Comparison of ENCODE assay signal across 14 cellular contexts in the genomic region with DNA sequence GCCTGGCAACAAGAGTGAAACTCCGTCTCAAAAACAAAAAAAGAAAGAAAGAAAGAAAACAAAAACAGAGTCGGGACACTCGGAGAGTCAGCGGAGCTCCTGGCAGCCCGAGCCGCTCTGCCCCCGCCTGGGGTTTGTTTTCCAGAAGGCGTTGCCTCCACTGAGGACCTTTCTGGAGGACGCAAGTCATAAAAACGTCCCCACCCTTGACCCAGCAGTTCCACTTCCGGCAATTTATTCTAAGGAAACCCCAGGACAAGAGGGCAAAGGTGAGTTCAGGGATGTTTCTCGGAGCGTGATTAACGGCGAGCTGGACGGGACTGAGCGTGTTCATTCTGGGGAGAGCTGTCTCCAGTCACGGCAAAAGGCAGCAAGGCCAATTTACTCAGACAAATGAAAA. TPM values are rescaled to one million over a fixed set of nuclear protein-coding genes. Genes with fewer than 3 reads are reported as not detected.
A peak's percentile ranks its signal among the peaks of the same experiment; 100 is the strongest.
DNase-seq lines count a peak whose midpoint lies in the region; ATAC-seq, FAIRE-seq and TF ChIP-seq lines count a peak whose summit lies in the region.
"Had no signal": no experiment of that assay in that cellular context is flagged by ENCODE, and none has a peak within 500 bp of the region (broad histone marks: within the 10 kb centered on the region; RNA-seq: fewer than 3 reads in every experiment).

No MANE protein-coding gene starts in this region.

- H3K36me3 ChIP-seq in GM23248 (ENCODE audit: low read depth), result no peaks in the 10 kb centered on the region
- no peaks in the 10 kb centered on the region for H3K36me3 ChIP-seq in right lobe of liver
- H3K36me3 ChIP-seq in small intestine (ENCODE audit: control insufficient read depth in 2 of 2, insufficient read depth in 2 of 2, low read length in 2 of 2), result no peaks in the 10 kb centered on the region
- no peaks in the 10 kb centered on the region for H3K36me3 ChIP-seq in Karpas-422 (ENCODE audit: insufficient read depth, low read length)

- H3F3A ChIP-seq in GM23248 (ENCODE audit: insufficient read depth), result no peaks in the 10 kb centered on the region

- 45 to 56% methylated on average over 18 of the region's 18 CpGs for WGBS in GM23248 (ENCODE audit: low coverage in 1 of 2, low lambda C conversion rate in 2 of 2, missing lambda C conversion rate in 2 of 2), 2 experiments
- 51% methylated on average over 14 of the region's 18 CpGs for WGBS in right lobe of liver (ENCODE audit: insufficient coverage, low coverage, low lambda C conversion rate, missing lambda C conversion rate)
- WGBS in small intestine, 3 donors, result 11 to 37% (median 31%) methylated on average over 18 of the region's 18 CpGs

- H2AFZ ChIP-seq in GM23248 (peak overlapping the region; percentile 50; the same call in 1 of the 2 replicates), Karpas-422 (ENCODE audit: low read length) (no peak overlapping the region)

- TF ChIP-seq CTCF in right lobe of liver (IDR thresholded peaks at IDR 0.05), result no peak

- H3K4me2 ChIP-seq in GM23248 (ENCODE audit: unreplicated experiment) (no peak overlapping the region), Karpas-422 (ENCODE audit: low read depth, low read length, poor library complexity, severe bottlenecking) (no peak overlapping the region)

- intact Hi-C loops in right lobe of liver (cut with DNase I), result no loop called here

- no peak overlapping the region for H3K27ac ChIP-seq in GM23248
- H3K27ac ChIP-seq in right lobe of liver, result peak overlapping the region; percentile 24 to 47 (median 36)
- peak overlapping the region; percentile 51 to 56 for H3K27ac ChIP-seq in small intestine (ENCODE audit: low read depth in 1 of 2, low read length in 1 of 2)
- no peak overlapping the region for H3K27ac ChIP-seq in Karpas-422 (ENCODE audit: low read length)

- H3K27me3 ChIP-seq in GM23248 (replicated peaks; ENCODE audit: insufficient read depth), result no peaks in the 10 kb centered on the region
- no peaks in the 10 kb centered on the region for H3K27me3 ChIP-seq in right lobe of liver
- no peaks in the 10 kb centered on the region for H3K27me3 ChIP-seq in small intestine (ENCODE audit: control insufficient read depth in 2 of 2, insufficient read depth in 2 of 2, low read length in 2 of 2)
- no peaks in the 10 kb centered on the region for H3K27me3 ChIP-seq in Karpas-422 (ENCODE audit: low read length)

- FAIRE-seq in endometrium (lab: Jason Lieb, UNC) (peak; percentile 94), small intestine (lab: Jason Lieb, UNC) (no peak)
- FAIRE-seq: G401.6, urothelium cell line had no signal

- in situ Hi-C loops in GM23248 (cut with MboI), result no loop called here

- no peak for TF ChIP-seq POLR2A in right lobe of liver (IDR thresholded peaks at IDR 0.05)

- no peaks in the 10 kb centered on the region for H3K9me2 ChIP-seq in GM23248 (ENCODE audit: insufficient read depth)
- no peaks in the 10 kb centered on the region for H3K9me2 ChIP-seq in Karpas-422 (replicated peaks; ENCODE audit: insufficient read depth, low read length)

- no peaks in the 10 kb centered on the region for H3K79me2 ChIP-seq in GM23248 (ENCODE audit: insufficient read depth)
- H3K79me2 ChIP-seq in Karpas-422 (ENCODE audit: low read length), result no peaks in the 10 kb centered on the region

- H3K9me3 ChIP-seq in GM23248 (ENCODE audit: low read depth) (no peaks in the 10 kb centered on the region), right lobe of liver (no peaks in the 10 kb centered on the region), small intestine (ENCODE audit: control insufficient read depth, low read depth) (no peaks in the 10 kb centered on the region), Karpas-422 (ENCODE audit: low read length) (no peaks in the 10 kb centered on the region)

- H3K4me3 ChIP-seq in GM23248, result no peak overlapping the region
- no peak overlapping the region for H3K4me3 ChIP-seq in right lobe of liver
- H3K4me3 ChIP-seq in small intestine (ENCODE audit: low read depth in 1 of 2, low read length in 2 of 2), result peak overlapping the region in 1 of 2 donors; percentile 17
- no peak overlapping the region for H3K4me3 ChIP-seq in Karpas-422 (ENCODE audit: low read length)

- H3K9ac ChIP-seq in GM23248, result no peak overlapping the region
- H3K9ac ChIP-seq in Karpas-422 (ENCODE audit: low read length), result no peak overlapping the region

- H4K20me1 ChIP-seq in GM23248 (ENCODE audit: insufficient read depth) (no peaks in the 10 kb centered on the region), Karpas-422 (ENCODE audit: insufficient read depth, low read depth, low read length) (no peaks in the 10 kb centered on the region)

- peak; percentile 7 for DNase-seq in GM23248
- DNase-seq in right lobe of liver, result no peak
- DNase-seq in small intestine, result peak; percentile 95
- no peak for DNase-seq in NCI-H1694 treated with DMSO at 0.1 percent for 48 hours (lab: John Stamatoyannopoulos, UW)
- DNase-seq in NCI-H526 treated with DMSO at 0.1 percent for 48 hours (lab: John Stamatoyannopoulos, UW), result no peak
- no peak for DNase-seq in KG1 (lab: John Stamatoyannopoulos, UW)
- DNase-seq in Karpas-422, result no peak
- DNase-seq: activated T-cell treated with anti-CD3 and anti-CD28 coated beads for 4 hours, erythroblast, NCI-H2081, NCI-H526 had no signal

- H3K4me1 ChIP-seq in GM23248 (ENCODE audit: insufficient read depth), result no peaks in the 10 kb centered on the region
- H3K4me1 ChIP-seq in right lobe of liver, result no peaks in the 10 kb centered on the region
- peaks cover 0 to 2% of the 10 kb centered on the region in 2 donors for H3K4me1 ChIP-seq in small intestine (ENCODE audit: control insufficient read depth in 2 of 2, insufficient read depth in 1 of 2, low read depth in 1 of 2, low read length in 1 of 2)
- no peaks in the 10 kb centered on the region for H3K4me1 ChIP-seq in Karpas-422 (ENCODE audit: low read length)

- ATAC-seq in right lobe of liver, result peak; percentile 65 to 83 (median 68)

RNA-seq across cellular contexts. Expression of gene SUN1, which starts 27.0 kb away (rescaled TPM):
- 104 and 110 TPM in 2 replicates for total RNA-seq in GM23248 (2014; rRNA removed; shearing (Covaris generic))
- 65.6 and 74.0 TPM in 2 replicates for polyA plus RNA-seq in GM23248 (2016; fragmentation: Nextera tagmentation; extraction: Ambion mirVana)
- total RNA-seq in right lobe of liver, result 10 to 100 TPM; 33.4 to 54.0 (median 48.7) TPM
- 10 to 100 TPM; 41.6 to 63.7 (median 58.6) TPM for polyA plus RNA-seq in small intestine
- total RNA-seq in Karpas-422 (2014; rRNA removed; shearing (Covaris generic); ENCODE audit: low replicate concordance), result 39.6 and 62.1 TPM in 2 replicates

Comparison
In these comparisons a context has a peak if more than half of its experiments do, and no peak if none do; other contexts are left out.
1. DNase-seq: peak in GM23248 (single experiment) and small intestine (single experiment); none in right lobe of liver (0 of 3), NCI-H1694 treated with DMSO at 0.1 percent for 48 hours (single experiment), NCI-H526 treated with DMSO at 0.1 percent for 48 hours (single experiment), KG1 (single experiment) and Karpas-422 (single experiment).
2. H3K27ac ChIP-seq: peak in right lobe of liver (3 of 3) and small intestine (2 of 2); none in GM23248 (single experiment) and Karpas-422 (single experiment).